8 cellular contexts compared by ENCODE assay signal in genomic region chr6:106519460-106520394, GRCh38.
DNase-seq lines count a peak whose midpoint lies in the region; ATAC-seq and TF ChIP-seq lines count a peak whose summit lies in the region.

No MANE protein-coding gene starts in this region.

- H3K36me3 ChIP-seq in neutrophil: no peaks in the 10 kb centered on the region

- H3K4me3 Mint-ChIP-seq in Calu3 (ENCODE audit: low read depth, unreplicated experiment) (no peak overlapping the region), chondrocyte (ENCODE audit: unreplicated experiment) (peak overlapping the region; percentile 21)

- H3K27me3 ChIP-seq in neutrophil: no peaks in the 10 kb centered on the region

- intact Hi-C loops in Calu3 (cut with micrococcal nuclease; ENCODE audit: unreplicated experiment): loop anchor here (5.0 kb wide), 1 partner anchor 147 kb away; no protein-coding TSS in a partner anchor

- no peaks in the 10 kb centered on the region for H3K9me3 Mint-ChIP-seq in Calu3 (ENCODE audit: low read depth, unreplicated experiment)
- no peaks in the 10 kb centered on the region for H3K9me3 Mint-ChIP-seq in chondrocyte (ENCODE audit: low read depth)

- CTCF ChIA-PET in Calu3 (lab: Charles Lee): interaction anchor here (0.7 kb wide), 1 partner anchor 15 kb away, joined by 3 read pairs; no protein-coding TSS in a partner anchor

- peak overlapping the region; percentile 92 for H3K27ac ChIP-seq in neutrophil

- H3K4me1 ChIP-seq in neutrophil (ENCODE audit: control insufficient read depth in 1 of 2, insufficient read depth in 1 of 2, low read depth in 1 of 2, low read length in 1 of 2): peaks cover 98% of the 10 kb centered on the region in 2 experiments

- peaks cover 30% of the 10 kb centered on the region for H3K36me3 Mint-ChIP-seq in Calu3 (ENCODE audit: insufficient read depth, unreplicated experiment)
- H3K36me3 Mint-ChIP-seq in chondrocyte (ENCODE audit: low read depth): no peaks in the 10 kb centered on the region

- in situ Hi-C loops in KBM-7 (cut with MboI; ENCODE audit: low pct_unique_long_range_greater_than_20kb, low sequenced_read_pairs): no loop called here

- TF ChIP-seq CTCF in Calu3 (IDR thresholded peaks at IDR 0.05; ENCODE audit: unreplicated experiment) (no peak), chondrocyte (IDR thresholded peaks at IDR 0.05) (no peak), neutrophil (IDR thresholded peaks at IDR 0.05) (no peak)

- H3K27me3 Mint-ChIP-seq in Calu3 (ENCODE audit: unreplicated experiment) (no peaks in the 10 kb centered on the region), chondrocyte (ENCODE audit: low read depth) (no peaks in the 10 kb centered on the region)

- H3K4me3 ChIP-seq in neutrophil (ENCODE audit: low read depth in 1 of 2, low read length in 1 of 2): peak overlapping the region; percentile 57 to 59

- H3K27ac Mint-ChIP-seq in Calu3 (ENCODE audit: unreplicated experiment) (peak overlapping the region; percentile 30), chondrocyte (ENCODE audit: unreplicated experiment) (peak overlapping the region; percentile 86)

- no peaks in the 10 kb centered on the region for H3K9me3 ChIP-seq in neutrophil

- DNase-seq in Calu3 (no peak), KBM-7 (peak; percentile 83), chondrocyte (ENCODE audit: low spot score) (no peak), DMS153 (lab: John Stamatoyannopoulos, UW) (no peak), NCI-H345 treated with DMSO at 0.1 percent for 48 hours (lab: John Stamatoyannopoulos, UW; ENCODE audit: unreplicated experiment) (no peak)
- peak; percentile 61 for DNase-seq in activated CD4-positive, CD25-positive, alpha-beta regulatory T cell treated with anti-CD3 and anti-CD28 coated beads, Interleukin-2, amount 50 U/mL, for 16 hours (ENCODE audit: low read depth, low spot score)

- peak; percentile 59 for ATAC-seq in GM21529 (IDR thresholded peaks at IDR 0.05; ENCODE audit: unreplicated experiment)

- BruUV-seq in Calu3 (replicated peaks; lab: Mats Ljungman, UMichigan): no TSS peak

- H3K4me1 Mint-ChIP-seq in Calu3 (ENCODE audit: low read depth, unreplicated experiment): peaks cover 62% of the 10 kb centered on the region
- peaks cover 29% of the 10 kb centered on the region for H3K4me1 Mint-ChIP-seq in chondrocyte (ENCODE audit: low read depth)

Comparison
In these comparisons a context has a peak if more than half of its experiments do, and no peak if none do; other contexts are left out.
1. DNase-seq: peak in KBM-7 (single experiment) and activated CD4-positive, CD25-positive, alpha-beta regulatory T cell treated with anti-CD3 and anti-CD28 coated beads, Interleukin-2, amount 50 U/mL, for 16 hours (single experiment); none in Calu3 (single experiment), chondrocyte (single experiment), DMS153 (single experiment) and NCI-H345 treated with DMSO at 0.1 percent for 48 hours (single experiment).